In genomic region chr7:151000886-151001495, GRCh38 we compare ENCODE assay signal across 1 cellular context.
TF ChIP-seq lines count a peak whose summit lies in the region.

No MANE protein-coding gene starts in this region.

TF ChIP-seq in SK-N-SH treated with all-trans-retinoic acid at 6 μM for 48 hours, 23 proteins besides CTCF, POLR2A, EP300 and RAD21 (continued from another document):
- TF ChIP-seq CSRNP3 (CRISPR knock-in tag; IDR thresholded peaks at IDR 0.05): no peak
TF ChIP-seq in SK-N-SH treated with all-trans-retinoic acid at 6 μM for 48 hours: peak in this region for 0.
